Comparison of ENCODE assay signal across 9 cellular contexts in the genomic region with DNA sequence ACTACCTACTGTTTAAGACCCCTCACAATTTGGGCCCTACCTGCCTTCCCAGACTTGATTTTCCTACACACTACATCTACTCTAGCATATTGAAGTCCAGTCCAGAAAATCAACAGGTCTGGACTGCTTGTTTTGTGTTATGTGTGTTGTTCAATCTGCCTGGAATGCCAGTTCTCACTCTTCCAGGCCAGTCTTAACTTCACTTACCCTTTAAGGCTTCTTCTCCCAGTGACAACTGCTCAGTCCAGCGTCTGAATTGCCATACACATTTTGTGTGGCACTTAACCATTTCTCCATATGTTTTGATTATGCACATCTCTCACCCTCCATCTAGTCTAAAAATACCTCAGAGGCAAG. TPM values are rescaled to one million over a fixed set of nuclear protein-coding genes. Genes with fewer than 3 reads are reported as not detected.
DNase-seq lines count a peak whose midpoint lies in the region; ATAC-seq and TF ChIP-seq lines count a peak whose summit lies in the region.
"Had no signal": no experiment of that assay in that cellular context is flagged by ENCODE, and none has a peak within 500 bp of the region (broad histone marks: within the 10 kb centered on the region; RNA-seq: fewer than 3 reads in every experiment).

No MANE protein-coding gene starts in this region.

- no TSS peak for BruUV-seq in IMR-90 (replicated peaks; lab: Mats Ljungman, UMichigan)

- H2AFZ ChIP-seq in IMR-90 (replicated peaks; ENCODE audit: low read length, poor library complexity): peak overlapping the region; percentile 91

- peak overlapping the region; percentile 38 for H3K56ac ChIP-seq in IMR-90 (ENCODE audit: extremely low read depth, insufficient read depth, low read length)

- ATAC-seq in IMR-90 (ENCODE audit: low read depth) (no peak), HG03460 (IDR thresholded peaks at IDR 0.05; ENCODE audit: unreplicated experiment) (no peak), HG02981 (IDR thresholded peaks at IDR 0.05; ENCODE audit: unreplicated experiment) (no peak), GM21447 (IDR thresholded peaks at IDR 0.05; ENCODE audit: unreplicated experiment) (no peak)

- H4K5ac ChIP-seq in IMR-90 (ENCODE audit: low read depth, low read length): no peak overlapping the region

- 0 out of 2 replicates have a peak overlapping the region, but pooled peaks have one; percentile 54 for H3K14ac ChIP-seq in IMR-90 (replicated peaks; ENCODE audit: low read depth, low read length)

- no peak overlapping the region for H2AK5ac ChIP-seq in IMR-90 (ENCODE audit: low read depth, low read length)

- in situ Hi-C loops in IMR-90 (cut with MboI; ENCODE audit: low sequenced_read_pairs): no loop called here
- in situ Hi-C loops in astrocyte of the spinal cord (cut with HindIII; ENCODE audit: low sequenced_read_pairs): no loop called here

- H3K27me3 ChIP-seq in BJ (ENCODE audit: control insufficient read depth, insufficient read depth, low read length): peaks cover 3% of the 10 kb centered on the region; the same call in 1 of the 2 replicates
- peaks cover 6% of the 10 kb centered on the region for H3K27me3 ChIP-seq in IMR-90 (ENCODE audit: control insufficient read depth, insufficient read depth, low read length)

- peaks cover 31 to 46% of the 10 kb centered on the region in 2 experiments for H3K79me1 ChIP-seq in IMR-90 (ENCODE audit: low read depth in 1 of 2, low read length in 2 of 2)

- CTCF ChIA-PET in BJ (lab: Yijun Ruan, JAX) (no interaction called here), IMR-90 (lab: Yijun Ruan, JAX) (no interaction called here)

- TF ChIP-seq CTCF in BJ (IDR thresholded peaks at IDR 0.05; ENCODE audit: insufficient read depth, low read depth, low read length) (no peak), IMR-90 (conservative IDR thresholded peaks at IDR 0.05; ENCODE audit: low read depth, low read length) (no peak), astrocyte of the spinal cord (IDR thresholded peaks at IDR 0.05; ENCODE audit: low read depth, low read length) (no peak)

- no peak overlapping the region for H2BK15ac ChIP-seq in IMR-90 (ENCODE audit: low read depth, low read length)

- no peak overlapping the region for H3K18ac ChIP-seq in IMR-90 (ENCODE audit: low read depth, low read length)

- H2BK5ac ChIP-seq in IMR-90 (ENCODE audit: low read depth, low read length, poor library complexity, severe bottlenecking): no peak overlapping the region

- H3K36me3 ChIP-seq in BJ (ENCODE audit: control insufficient read depth, insufficient read depth, low read length): no peaks in the 10 kb centered on the region
- H3K36me3 ChIP-seq in IMR-90 (ENCODE audit: control insufficient read depth, insufficient read depth, low read length): no peaks in the 10 kb centered on the region; the same call in 1 of the 2 replicates

- no peak overlapping the region for H3K4ac ChIP-seq in IMR-90 (ENCODE audit: low read depth, low read length)

- POLR2A ChIA-PET in BJ (lab: Charles Lee): no interaction called here
- POLR2A ChIA-PET in IMR-90 (lab: Charles Lee; ENCODE audit: unreplicated experiment): no interaction called here

- H2BK120ac ChIP-seq in IMR-90 (ENCODE audit: low read depth, low read length): no peak overlapping the region

- H3K9ac ChIP-seq in IMR-90 (ENCODE audit: low read depth, low read length): peak overlapping the region; percentile 93; the same call in 1 of the 2 replicates

- 40% methylated on average over 1 of the region's 1 CpG; no CpG with 5 or more reads in 1 of the 2 experiments for WGBS in IMR-90 (ENCODE audit: extremely low coverage in 2 of 2, insufficient read length in 1 of 2), 2 experiments

- H3K9me1 ChIP-seq in IMR-90 (ENCODE audit: insufficient read depth, low read length): no peaks in the 10 kb centered on the region

- peaks cover 3% of the 10 kb centered on the region; the same call in 1 of the 2 replicates for H4K20me1 ChIP-seq in IMR-90 (ENCODE audit: insufficient read depth, low read length)

- no peak overlapping the region for H2AK9ac ChIP-seq in IMR-90 (replicated peaks; ENCODE audit: low read depth, low read length, poor library complexity)

- no peak for DNase-seq in BJ (ENCODE audit: low read depth)
- peak; percentile 9 for DNase-seq in IMR-90
- peak; percentile 9 for DNase-seq in astrocyte of the spinal cord (ENCODE audit: low read depth, low spot score)
- DNase-seq in lung microvascular endothelial cell (ENCODE audit: low read depth in 2 of 2): peak; percentile 4 to 26
- no peak for DNase-seq in NCI-H510A (lab: John Stamatoyannopoulos, UW)
- DNase-seq: NCI-H2227 treated with DMSO at 0.1 percent for 48 hours had no signal

- H3K23ac ChIP-seq in IMR-90 (ENCODE audit: low read depth, low read length): peak overlapping the region; percentile 70

- no peaks in the 10 kb centered on the region for H3K9me3 ChIP-seq in IMR-90 (ENCODE audit: control insufficient read depth, insufficient read depth, low read length)

- H4K91ac ChIP-seq in IMR-90 (ENCODE audit: insufficient read depth, low read depth, low read length): no peak overlapping the region

- no peak overlapping the region for H2BK20ac ChIP-seq in IMR-90 (ENCODE audit: low read depth, low read length)

- dilution Hi-C loops in IMR-90 (cut with HindIII; ENCODE audit: low sequenced_read_pairs, unreplicated experiment): no loop called here

- peak overlapping the region; percentile 97 for H3K4me2 ChIP-seq in IMR-90 (ENCODE audit: low read depth, low read length)

- peaks cover 3% of the 10 kb centered on the region; the same call in 1 of the 2 replicates for H3K4me1 ChIP-seq in IMR-90 (ENCODE audit: control insufficient read depth, insufficient read depth, low read length)

- intact Hi-C loops in IMR-90 (cut with micrococcal nuclease): no loop called here

- no peak overlapping the region for H4K8ac ChIP-seq in IMR-90 (ENCODE audit: low read depth in 2 of 2, low read length in 2 of 2)

- no peak for TF ChIP-seq POLR2A in IMR-90 (IDR thresholded peaks at IDR 0.05; ENCODE audit: low read depth, low read length)

- no peak for TF ChIP-seq RAD21 in IMR-90 (IDR thresholded peaks at IDR 0.05; ENCODE audit: low read length)

- no peak overlapping the region for H3K27ac ChIP-seq in IMR-90 (ENCODE audit: insufficient read depth, low read length)

- H3K4me3 ChIP-seq in BJ (ENCODE audit: low read depth, low read length) (peak overlapping the region; percentile 87), IMR-90 (ENCODE audit: insufficient read depth, low read depth, low read length) (peak overlapping the region; percentile 50), astrocyte of the spinal cord (ENCODE audit: low read depth, low read length) (peak overlapping the region; percentile 70)

TF ChIP-seq in IMR-90, 13 proteins besides CTCF, POLR2A, EP300 and RAD21:
- no peak for TF ChIP-seq MAFK (IDR thresholded peaks at IDR 0.05; ENCODE audit: low read depth, low read length)

RNA-seq across cellular contexts. Expression of a gene that starts 1.1 kb away (rescaled TPM):
- polyA plus RNA-seq in BJ (2011; rRNA removed): 1.5 and 2.4 TPM in 2 replicates
- 4.5 and 4.8 TPM in 2 replicates for polyA minus RNA-seq in BJ (2011; rRNA and poly(A)+ RNA removed)
- total RNA-seq in IMR-90 (2012; rRNA removed): 3.0 and 3.3 TPM in 2 replicates
- polyA plus RNA-seq in IMR-90 (2012; rRNA removed): 4.0 and 4.2 TPM in 2 replicates
- polyA plus RNA-seq in IMR-90 (2012; cell fraction: cytosol; rRNA removed): 1.3 and 1.5 TPM in 2 replicates
- polyA plus RNA-seq in IMR-90 (2012; cell fraction: nucleus; rRNA removed; ENCODE audit: low replicate concordance): 7.8 and 9.4 TPM in 2 replicates
- 0.40 and 1.5 TPM in 2 replicates for total RNA-seq in lung microvascular endothelial cell

Comparison
In these comparisons a context has a peak if more than half of its experiments do, and no peak if none do; other contexts are left out.
1. DNase-seq: peak in IMR-90 (single experiment), astrocyte of the spinal cord (single experiment) and lung microvascular endothelial cell (2 of 2); none in BJ (single experiment) and NCI-H510A (single experiment).
2. Peak in every context shown above with its lines, with median percentiles within 50 percentile points of each other: H3K4me3 ChIP-seq.